ENCODE assay signal across 8 cellular contexts in genomic region chr7:38908759-38909335, GRCh38. TPM values are rescaled to one million over a fixed set of nuclear protein-coding genes. Genes with fewer than 3 reads are reported as not detected.
DNase-seq lines count a peak whose midpoint lies in the region; ATAC-seq and TF ChIP-seq lines count a peak whose summit lies in the region.

Gene VPS41, minus strand, starts transcription at chr7:38909191. Its CDS starts 17 bp downstream, at chr7:38909174.

- peak within 1 kb of the TSS; percentile 85 for H3K4me3 ChIP-seq in BJ (ENCODE audit: low read depth, low read length)
- peak within 1 kb of the TSS; percentile 90 to 94 for H3K4me3 ChIP-seq in duodenal mucosa (ENCODE audit: low read depth in 1 of 2, low read length in 2 of 2)
- peak within 1 kb of the TSS; percentile 81 for H3K4me3 ChIP-seq in lower leg skin (ENCODE audit: low read depth, poor library complexity, severe bottlenecking)

- H3K4me1 ChIP-seq in duodenal mucosa (ENCODE audit: control insufficient read depth in 1 of 2, insufficient read depth in 2 of 2, low read length in 2 of 2), result peaks cover 0 to 18% of the 10 kb centered on the region in 2 donors

- no peak for TF ChIP-seq CTCF in BJ (IDR thresholded peaks at IDR 0.05; ENCODE audit: insufficient read depth, low read depth, low read length)
- TF ChIP-seq CTCF in lower leg skin (IDR thresholded peaks at IDR 0.05), result no peak

- H3K36me3 ChIP-seq in BJ (ENCODE audit: control insufficient read depth, insufficient read depth, low read length), result no peaks in the 10 kb centered on the region
- H3K36me3 ChIP-seq in duodenal mucosa (ENCODE audit: control insufficient read depth in 1 of 2, insufficient read depth in 2 of 2, low read length in 2 of 2), result no peaks in the 10 kb centered on the region

- CTCF ChIA-PET in BJ (lab: Yijun Ruan, JAX), result interaction anchor here (0.8 to 1.0 kb wide), 2 partner anchors 8 to 20 kb away, joined by 3 read pairs; no protein-coding TSS in a partner anchor

- H3K27ac ChIP-seq in duodenal mucosa (ENCODE audit: low read depth, low read length), result no peak within 1 kb of the TSS

- POLR2A ChIA-PET in BJ (lab: Charles Lee), result no interaction called here

- intact Hi-C loops in lower leg skin (cut with DNase I; ENCODE audit: low total_unique reads), result no loop called here

- H3K9ac ChIP-seq in duodenal mucosa (ENCODE audit: low read depth in 1 of 2, low read length in 2 of 2), result peak within 1 kb of the TSS; percentile 67 to 73

- H3K9me3 ChIP-seq in duodenal mucosa (ENCODE audit: control insufficient read depth in 1 of 2, low read length in 2 of 2), result no peaks in the 10 kb centered on the region

- ATAC-seq in HG03432 (IDR thresholded peaks at IDR 0.05; ENCODE audit: unreplicated experiment), result peak; percentile 98

- H3K27me3 ChIP-seq in BJ (ENCODE audit: control insufficient read depth, insufficient read depth, low read length) (0 out of 2 replicates have a peak, but pooled peaks cover 2% of the 10 kb centered on the region), duodenal mucosa (ENCODE audit: control insufficient read depth in 1 of 2, insufficient read depth in 2 of 2, low read length in 2 of 2) (no peaks in the 10 kb centered on the region)

- TF ChIP-seq POLR2A in GM19193 (IDR thresholded peaks at IDR 0.05; ENCODE audit: extremely low read depth, insufficient read depth, insufficient read length) (peak; percentile 75), lower leg skin (IDR thresholded peaks at IDR 0.05) (no peak)

- DNase-seq in BJ (ENCODE audit: low read depth), result peak; percentile 21
- DNase-seq in NCI-H526 (lab: John Stamatoyannopoulos, UW), result peak; percentile 47 to 84
- peak; percentile 69 to 70 for DNase-seq in activated CD4-positive, alpha-beta T cell treated with anti-CD3 and anti-CD28 coated beads, Interleukin-2, amount 50 U/mL, for 4 hours
- DNase-seq in lower leg skin (ENCODE audit: low spot score in 2 of 2), result peak; percentile 89 to 94
- peak; percentile 57 to 78 for DNase-seq in stimulated activated CD4-positive, alpha-beta T cell treated with anti-CD3 and anti-CD28 coated beads, Interleukin-4, amount 100 ng/mL, for 4 hours

- WGBS in lower leg skin, 2 donors, result 0 to 1% methylated on average over 20 of the region's 20 CpGs

RNA-seq across cellular contexts. Expression of gene VPS41, which starts in this region (rescaled TPM):
- 15.7 and 31.9 TPM in 2 replicates for polyA plus RNA-seq in BJ (2011; rRNA removed)
- 16.9 and 17.8 TPM in 2 replicates for polyA minus RNA-seq in BJ (2011; rRNA and poly(A)+ RNA removed)
- 10 to 100 TPM; 37.8 to 47.7 (median 41.0) TPM for total RNA-seq in lower leg skin

Comparison
In these comparisons a context has a peak if more than half of its experiments do, and no peak if none do; other contexts are left out.
1. DNase-seq: peak in every context shown above with its lines; median percentile 92 in lower leg skin; 70 in activated CD4-positive, alpha-beta T cell treated with anti-CD3 and anti-CD28 coated beads, Interleukin-2, amount 50 U/mL, for 4 hours; 68 in stimulated activated CD4-positive, alpha-beta T cell treated with anti-CD3 and anti-CD28 coated beads, Interleukin-4, amount 100 ng/mL, for 4 hours; 66 in NCI-H526; 21 in BJ.